ENCODE assay signal across 24 cellular contexts in genomic region chr12:27296674-27297073, GRCh38.
"Had no signal": no experiment of that assay in that cellular context is flagged by ENCODE, and none has a peak within 500 bp of the region (broad histone marks: within the 10 kb centered on the region; RNA-seq: fewer than 3 reads in every experiment).

No MANE protein-coding gene starts in this region.

- DNase-seq: activated CD4-positive, alpha-beta T cell treated with anti-CD3 and anti-CD28 coated beads for 4 hours; activated CD8-positive, alpha-beta T cell treated with anti-CD3 and anti-CD28 coated beads for 36 hours; activated effector memory CD4-positive, alpha-beta T cell treated with anti-CD3 and anti-CD28 coated beads, Interleukin-2, amount 50 U/mL, for 16 hours; activated naive CD4-positive, alpha-beta T cell treated with anti-CD3 and anti-CD28 coated beads for 36 hours; activated T-cell treated with anti-CD3 and anti-CD28 coated beads, Interleukin-2, amount 50 U/mL, for 24 hours; amygdala; caudate nucleus; MG63; MV-4-11; NCI-H1092 treated with DMSO at 0.1 percent for 48 hours; NCI-H1417 treated with DMSO at 0.1 percent for 48 hours; NCI-H1694; NCI-H2029; NCI-H2107; NCI-H2171 treated with DMSO at 0.1 percent for 48 hours; NCI-H226; NCI-H510A; NCI-H526 treated with DMSO at 0.1 percent for 48 hours; NCI-H82; SW 1271 had no signal

- H3K27me3 ChIP-seq: MG63 had no signal

- H3K4me3 ChIP-seq: MG63, SK-N-MC had no signal

- H3K27ac ChIP-seq: SK-N-MC had no signal

- H3K4me3 Mint-ChIP-seq: activated CD8-positive, alpha-beta T cell treated with anti-CD3 and anti-CD28 coated beads for 36 hours; activated naive CD4-positive, alpha-beta T cell treated with anti-CD3 and anti-CD28 coated beads for 36 hours; activated naive CD8-positive, alpha-beta T cell; activated T-cell treated with anti-CD3 and anti-CD28 coated beads, Interleukin-2, amount 50 U/mL, for 24 hours; activated T-helper 1 cell treated with anti-CD3 and anti-CD28 coated beads, Interleukin-12 subunit alpha, Interleukin-12 subunit beta, Interleukin-2, Interleukin-4 antibody, amounts not matched to agents 30 ng/mL and 10 ng/mL and 1 ng/mL, durations not matched to agents 14 hours and 24 hours and 36 hours had no signal

- H3K27ac Mint-ChIP-seq: activated CD8-positive, alpha-beta T cell treated with anti-CD3 and anti-CD28 coated beads for 36 hours; activated naive CD4-positive, alpha-beta T cell treated with anti-CD3 and anti-CD28 coated beads for 36 hours; activated naive CD8-positive, alpha-beta T cell; activated T-cell treated with anti-CD3 and anti-CD28 coated beads, Interleukin-2, amount 50 U/mL, for 24 hours; activated T-helper 1 cell treated with anti-CD3 and anti-CD28 coated beads, Interleukin-12 subunit alpha, Interleukin-12 subunit beta, Interleukin-2, Interleukin-4 antibody, amounts not matched to agents 30 ng/mL and 10 ng/mL and 1 ng/mL, durations not matched to agents 14 hours and 24 hours and 36 hours had no signal

- ATAC-seq: activated CD4-positive, CD25-positive, alpha-beta regulatory T cell treated with anti-CD3 and anti-CD28 coated beads, Interleukin-2, amount 50 U/mL, for 24 hours; activated CD8-positive, alpha-beta T cell treated with anti-CD3 and anti-CD28 coated beads for 36 hours had no signal

- H3K27me3 Mint-ChIP-seq: activated CD8-positive, alpha-beta T cell treated with anti-CD3 and anti-CD28 coated beads for 36 hours; activated naive CD8-positive, alpha-beta T cell; activated T-cell treated with anti-CD3 and anti-CD28 coated beads, Interleukin-2, amount 50 U/mL, for 24 hours had no signal

- H3K9me3 ChIP-seq: MG63 had no signal

- H3K36me3 ChIP-seq: MG63 had no signal

- H3K36me3 Mint-ChIP-seq: activated naive CD8-positive, alpha-beta T cell had no signal
